Comparison of ENCODE assay signal across 8 cellular contexts in the genomic region with DNA sequence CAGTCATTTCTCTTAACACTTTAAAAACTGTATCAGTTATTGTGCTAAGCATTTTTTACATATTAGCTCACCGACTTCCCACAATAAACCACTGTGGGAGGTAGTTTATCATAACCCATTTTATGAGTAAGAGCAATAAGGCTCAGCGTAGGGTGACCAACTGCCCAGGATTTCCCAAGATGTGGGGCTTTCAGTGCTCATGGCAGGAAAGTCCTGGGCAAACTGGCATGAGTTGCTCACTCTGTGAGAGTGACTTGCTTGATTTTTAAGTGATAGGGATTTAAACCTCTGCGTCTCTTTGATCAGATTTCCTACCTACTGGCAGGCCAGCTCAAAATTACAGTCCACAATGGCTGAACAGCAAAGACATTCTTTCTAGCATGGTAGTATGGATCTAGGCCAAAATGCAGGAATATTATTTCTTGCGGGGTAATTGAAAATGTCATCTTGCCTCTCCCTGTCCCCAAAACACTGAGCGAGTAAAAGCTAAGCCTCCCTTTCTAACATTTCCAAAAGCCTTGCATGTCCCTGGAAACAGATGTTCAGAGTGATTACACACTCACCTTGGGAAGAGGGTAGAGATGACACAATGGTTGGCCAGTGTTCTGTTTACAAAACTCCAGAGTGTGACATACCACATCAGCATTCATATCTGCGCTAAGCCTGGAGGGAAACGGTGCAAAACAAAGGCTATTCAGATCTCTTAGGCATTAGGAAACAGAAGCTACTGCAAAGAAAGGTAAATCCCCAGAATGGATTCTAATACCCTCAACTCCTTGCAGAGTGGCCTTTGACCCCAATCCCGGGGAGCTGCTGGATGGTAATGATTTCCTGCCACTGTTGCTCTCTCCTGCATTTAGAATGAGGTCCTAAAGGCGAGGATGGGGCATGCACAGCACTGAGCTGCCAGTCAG.
DNase-seq lines count a peak whose midpoint lies in the region; ATAC-seq and TF ChIP-seq lines count a peak whose summit lies in the region.

No MANE protein-coding gene starts in this region.

- no peaks in the 10 kb centered on the region for H3K9me3 Mint-ChIP-seq in endodermal cell

- H3K36me3 ChIP-seq in endodermal cell (ENCODE audit: control insufficient read depth, insufficient read depth, low read length), result no peaks in the 10 kb centered on the region
- H3K36me3 ChIP-seq in neutrophil, result peaks cover 32% of the 10 kb centered on the region

- H3K4me1 Mint-ChIP-seq in endodermal cell, result peaks cover 64% of the 10 kb centered on the region

- H3K27me3 Mint-ChIP-seq in endodermal cell (ENCODE audit: insufficient read depth), result no peaks in the 10 kb centered on the region

- peaks cover 25% of the 10 kb centered on the region for H3K4me1 ChIP-seq in endodermal cell (ENCODE audit: control insufficient read depth, insufficient read depth, low read length)
- peaks cover 26 to 33% of the 10 kb centered on the region in 2 experiments for H3K4me1 ChIP-seq in neutrophil (ENCODE audit: control insufficient read depth in 1 of 2, insufficient read depth in 1 of 2, low read depth in 1 of 2, low read length in 1 of 2)

- H3K27ac Mint-ChIP-seq in endodermal cell, result peak overlapping the region; percentile 86

- peak overlapping the region; percentile 23 for H3K9ac ChIP-seq in endodermal cell (ENCODE audit: extremely low read depth, low read length, poor library complexity, severe bottlenecking)

- no peaks in the 10 kb centered on the region for H3K36me3 Mint-ChIP-seq in endodermal cell (ENCODE audit: low read depth)

- WGBS in endodermal cell (ENCODE audit: insufficient coverage in 1 of 2, insufficient read length in 1 of 2), 2 experiments, result 46 to 56% methylated on average over 5 to 9 of the region's 9 CpGs

- ATAC-seq in HG03095 (IDR thresholded peaks at IDR 0.05; ENCODE audit: unreplicated experiment), result no peak
- ATAC-seq in GM19023 (IDR thresholded peaks at IDR 0.05; ENCODE audit: unreplicated experiment), result no peak
- no peak for ATAC-seq in HG02798 (IDR thresholded peaks at IDR 0.05; ENCODE audit: poor library complexity, unreplicated experiment)

- H3K4me3 ChIP-seq in endodermal cell (ENCODE audit: low read length) (no peak overlapping the region), neutrophil (ENCODE audit: low read depth in 1 of 2, low read length in 1 of 2) (no peak overlapping the region)

- H3K27ac ChIP-seq in endodermal cell (ENCODE audit: low read depth, low read length) (peak overlapping the region; percentile 67), neutrophil (peak overlapping the region; percentile 80)

- H3K4me3 Mint-ChIP-seq in endodermal cell, result peak overlapping the region; percentile 17

- TF ChIP-seq CTCF in endodermal cell (conservative IDR thresholded peaks at IDR 0.05), result no peak
- no peak for TF ChIP-seq CTCF in neutrophil (IDR thresholded peaks at IDR 0.05)

- DNase-seq in EH (ENCODE audit: low read depth) (peak; percentile 94), NCI-H345 (lab: John Stamatoyannopoulos, UW) (peak; percentile 58), endodermal cell (peak; percentile 75), DMS79 treated with DMSO at 0.1 percent for 48 hours (lab: John Stamatoyannopoulos, UW) (no peak)

- H3K9me3 ChIP-seq in endodermal cell (ENCODE audit: control insufficient read depth, low read length) (no peaks in the 10 kb centered on the region), neutrophil (no peaks in the 10 kb centered on the region)

- no peaks in the 10 kb centered on the region for H3K27me3 ChIP-seq in endodermal cell (ENCODE audit: control insufficient read depth, insufficient read depth, low read length, poor library complexity, severe bottlenecking)
- H3K27me3 ChIP-seq in neutrophil, result no peaks in the 10 kb centered on the region
